In the genomic region with DNA sequence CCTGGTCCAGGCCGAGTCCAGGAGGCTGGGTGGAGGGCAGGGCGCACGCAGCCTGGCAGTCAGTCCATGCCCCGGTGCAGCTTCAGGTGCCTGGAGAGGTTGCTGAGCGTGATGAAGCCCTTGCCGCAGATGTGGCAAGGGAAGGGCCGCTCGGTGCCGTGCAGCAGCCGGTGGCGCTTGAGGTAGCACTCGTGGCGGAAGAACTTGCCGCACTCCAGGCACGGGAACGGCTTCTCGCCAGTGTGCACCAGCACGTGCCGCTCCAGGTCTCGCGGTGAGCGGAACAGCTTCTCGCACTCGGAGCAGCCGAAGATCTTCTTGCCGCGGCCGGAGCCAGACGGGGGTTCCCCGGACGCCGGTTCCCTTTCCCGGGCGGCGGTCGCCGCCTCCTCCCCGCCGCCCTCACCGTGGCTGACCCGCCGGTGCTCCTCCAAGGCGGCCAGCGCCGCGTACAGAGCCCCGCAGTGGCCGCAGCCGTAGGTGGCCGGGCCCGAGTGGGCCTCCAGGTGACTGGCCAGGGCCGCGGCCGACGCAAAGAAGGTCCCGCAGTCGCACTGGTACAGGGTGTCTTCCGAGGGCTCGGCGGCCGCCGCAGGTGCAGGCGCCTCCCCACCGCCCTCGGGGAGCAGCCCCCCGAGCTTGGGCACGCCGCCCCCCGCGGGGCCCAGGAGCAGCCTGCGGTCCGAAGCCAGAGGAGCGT, we compare ENCODE assay signal across 24 cellular contexts.
"Had no signal": no experiment of that assay in that cellular context is flagged by ENCODE, and none has a peak within 500 bp of the region (broad histone marks: within the 10 kb centered on the region; RNA-seq: fewer than 3 reads in every experiment).

No MANE protein-coding gene starts in this region.

- ATAC-seq: activated CD8-positive, alpha-beta memory T cell treated with anti-CD3 and anti-CD28 coated beads, Interleukin-2, amount 10 ng/mL, durations not matched to agents 7 days and 5 days; T-helper 17 cell; WTC11 had no signal

- H3K4me3 ChIP-seq: MG63, Peyer's patch had no signal

- H3K27ac ChIP-seq: Peyer's patch had no signal

- H3K9me3 Mint-ChIP-seq: activated naive CD4-positive, alpha-beta T cell treated with anti-CD3 and anti-CD28 coated beads, Interleukin-2, amount 50 U/mL, for 24 hours; activated T-cell treated with anti-CD3 and anti-CD28 coated beads, Interleukin-2, amount 50 U/mL, for 24 hours; activated T-helper 1 cell treated with anti-CD3 and anti-CD28 coated beads, Interleukin-12 subunit alpha, Interleukin-12 subunit beta, Interleukin-2, Interleukin-4 antibody, amounts not matched to agents 30 ng/mL and 10 ng/mL and 1 ng/mL, durations not matched to agents 14 hours and 24 hours and 36 hours; central memory CD8-positive, alpha-beta T cell; WTC11 had no signal

- H3K9me3 ChIP-seq: MG63, Peyer's patch had no signal

- H3K4me3 Mint-ChIP-seq: activated CD4-positive, alpha-beta T cell treated with anti-CD3 and anti-CD28 coated beads, Interleukin-2, amount 10 ng/mL, durations not matched to agents 24 days and 14 days; activated CD8-positive, alpha-beta memory T cell treated with anti-CD3 and anti-CD28 coated beads, Interleukin-2, amount 10 ng/mL, durations not matched to agents 7 days and 5 days; activated naive CD4-positive, alpha-beta T cell treated with anti-CD3 and anti-CD28 coated beads, Interleukin-2, amount 50 U/mL, for 24 hours; activated T-cell treated with anti-CD3 and anti-CD28 coated beads, Interleukin-2, amount 50 U/mL, for 24 hours; activated T-helper 1 cell treated with anti-CD3 and anti-CD28 coated beads, Interleukin-12 subunit alpha, Interleukin-12 subunit beta, Interleukin-2, Interleukin-4 antibody, amounts not matched to agents 30 ng/mL and 10 ng/mL and 1 ng/mL, durations not matched to agents 14 hours and 24 hours and 36 hours; brain; central memory CD8-positive, alpha-beta T cell; T-helper 17 cell; WTC11 had no signal

- DNase-seq: activated CD4-positive, alpha-beta T cell treated with anti-CD3 and anti-CD28 coated beads, Interleukin-2, amount 10 ng/mL, durations not matched to agents 24 days and 14 days; activated CD4-positive, alpha-beta T cell treated with anti-CD3 and anti-CD28 coated beads, Interleukin-2, amount 50 U/mL, for 48 hours; activated CD4-positive, CD25-positive, alpha-beta regulatory T cell treated with anti-CD3 and anti-CD28 coated beads, Interleukin-2, amount 50 U/mL, for 72 hours; activated CD8-positive, alpha-beta memory T cell treated with anti-CD3 and anti-CD28 coated beads, Interleukin-2, amount 10 ng/mL, durations not matched to agents 7 days and 5 days; activated effector memory CD4-positive, alpha-beta T cell treated with Interleukin-2 at 50 U/mL for 16 hours; activated naive CD4-positive, alpha-beta T cell; activated T-cell treated with anti-CD3 and anti-CD28 coated beads, Interleukin-2, amount 50 U/mL, for 24 hours; amygdala; MG63; MV-4-11; NCI-H1105; NCI-H1436; NCI-H1694 treated with DMSO at 0.1 percent for 48 hours; NCI-H2081; NCI-H524; Peyer's patch; SHP77 treated with DMSO at 0.1 percent for 48 hours; T-helper 17 cell; T-helper 9 cell had no signal

- H3K4me1 Mint-ChIP-seq: activated CD8-positive, alpha-beta memory T cell treated with anti-CD3 and anti-CD28 coated beads, Interleukin-2, amount 10 ng/mL, durations not matched to agents 7 days and 5 days had no signal

- H3K27ac Mint-ChIP-seq: activated CD4-positive, alpha-beta T cell treated with anti-CD3 and anti-CD28 coated beads, Interleukin-2, amount 10 ng/mL, durations not matched to agents 24 days and 14 days; activated CD8-positive, alpha-beta memory T cell treated with anti-CD3 and anti-CD28 coated beads, Interleukin-2, amount 10 ng/mL, durations not matched to agents 7 days and 5 days; activated naive CD4-positive, alpha-beta T cell treated with anti-CD3 and anti-CD28 coated beads, Interleukin-2, amount 50 U/mL, for 24 hours; activated T-cell treated with anti-CD3 and anti-CD28 coated beads, Interleukin-2, amount 50 U/mL, for 24 hours; activated T-helper 1 cell treated with anti-CD3 and anti-CD28 coated beads, Interleukin-12 subunit alpha, Interleukin-12 subunit beta, Interleukin-2, Interleukin-4 antibody, amounts not matched to agents 30 ng/mL and 10 ng/mL and 1 ng/mL, durations not matched to agents 14 hours and 24 hours and 36 hours; T-helper 17 cell; WTC11 had no signal

- H3K27me3 Mint-ChIP-seq: activated CD4-positive, alpha-beta T cell treated with anti-CD3 and anti-CD28 coated beads, Interleukin-2, amount 10 ng/mL, durations not matched to agents 24 days and 14 days; activated CD8-positive, alpha-beta memory T cell treated with anti-CD3 and anti-CD28 coated beads, Interleukin-2, amount 10 ng/mL, durations not matched to agents 7 days and 5 days; activated naive CD4-positive, alpha-beta T cell treated with anti-CD3 and anti-CD28 coated beads, Interleukin-2, amount 50 U/mL, for 24 hours; activated T-cell treated with anti-CD3 and anti-CD28 coated beads, Interleukin-2, amount 50 U/mL, for 24 hours; brain; central memory CD8-positive, alpha-beta T cell; T-helper 17 cell had no signal

- H3K27me3 ChIP-seq: MG63, Peyer's patch had no signal
